1 cellular context compared by ENCODE assay signal in the genomic region with DNA sequence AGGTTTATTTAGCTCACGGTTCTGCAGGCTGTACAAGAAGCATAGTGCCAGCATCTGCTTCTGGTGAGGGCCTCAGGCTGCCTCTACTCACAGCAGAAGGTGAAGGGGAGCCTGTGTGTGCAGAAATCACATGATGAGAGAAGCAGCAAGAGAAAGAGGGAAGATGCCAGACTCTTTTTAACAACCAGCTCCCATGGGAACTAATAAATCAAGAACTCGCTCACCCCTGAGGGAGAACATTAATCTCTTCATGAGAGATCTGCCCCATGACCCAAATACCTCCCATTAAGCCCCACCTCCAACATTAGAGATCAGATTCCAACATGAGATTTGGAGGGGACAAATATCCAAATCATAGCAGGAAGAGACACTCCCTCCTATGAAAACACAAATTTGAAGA.
TF ChIP-seq lines count a peak whose summit lies in the region.

No MANE protein-coding gene starts in this region.

TF ChIP-seq in HEK293, 187 proteins besides CTCF, POLR2A, EP300 and RAD21 (continued from another document):
- TF ChIP-seq GLIS1 (tag by site-specific recombination; IDR thresholded peaks at IDR 0.05) (peak; percentile 62), ZNF121 (tag by site-specific recombination; IDR thresholded peaks at IDR 0.05) (no peak)
